In genomic region chr2:16708173-16708572, GRCh38 we compare ENCODE assay signal across 9 cellular contexts. TPM values are rescaled to one million over a fixed set of nuclear protein-coding genes. Genes with fewer than 3 reads are reported as not detected.
"Had no signal": no experiment of that assay in that cellular context is flagged by ENCODE, and none has a peak within 500 bp of the region (broad histone marks: within the 10 kb centered on the region; RNA-seq: fewer than 3 reads in every experiment).

No MANE protein-coding gene starts in this region.

- DNase-seq: GDM1, GF-D8 had no signal

- ATAC-seq: GM12878 had no signal

- H3K4me3 ChIP-seq: GM12878 had no signal

- FAIRE-seq: G401.6, GM12878, GM12891, GM12892, GM18507, GM19239 had no signal

RNA-seq across cellular contexts. Expression of gene CYRIA, which starts 42.5 kb away (rescaled TPM):
- total RNA-seq: G401 had no signal
